6 cellular contexts compared by ENCODE assay signal in the genomic region with DNA sequence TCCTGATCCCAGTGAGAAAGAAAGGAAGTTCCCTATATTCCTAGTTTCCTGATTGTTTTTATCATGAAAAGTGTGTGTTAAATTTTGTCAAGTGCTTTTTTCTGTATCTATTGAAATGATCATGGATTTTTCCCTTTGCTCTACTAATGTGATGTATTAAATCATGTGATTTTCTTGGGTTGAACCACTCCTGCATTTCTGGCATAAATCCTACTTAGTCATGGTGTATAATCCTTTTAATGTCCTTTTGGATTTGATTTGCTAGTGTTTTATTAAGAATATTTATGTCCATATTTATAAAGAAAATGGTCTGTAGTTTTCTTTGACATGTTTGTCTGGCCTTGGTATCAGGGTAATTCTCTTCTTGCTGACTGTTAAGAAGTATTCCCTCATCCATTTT.
"Had no signal": no experiment of that assay in that cellular context is flagged by ENCODE, and none has a peak within 500 bp of the region (broad histone marks: within the 10 kb centered on the region; RNA-seq: fewer than 3 reads in every experiment).

No MANE protein-coding gene starts in this region.

- ATAC-seq: GM23338, K562 had no signal

- H3K4me3 Mint-ChIP-seq: GM23338, H9 had no signal

- H3K4me1 Mint-ChIP-seq: GM23338 had no signal

- H3K4me3 ChIP-seq: GM23338, K562 had no signal

- H3K27ac Mint-ChIP-seq: GM23338, H9 had no signal

- DNase-seq: H9, HCEC 1CT, IMR-90, KG1 had no signal
